Comparison of ENCODE assay signal across 22 cellular contexts in the genomic region with DNA sequence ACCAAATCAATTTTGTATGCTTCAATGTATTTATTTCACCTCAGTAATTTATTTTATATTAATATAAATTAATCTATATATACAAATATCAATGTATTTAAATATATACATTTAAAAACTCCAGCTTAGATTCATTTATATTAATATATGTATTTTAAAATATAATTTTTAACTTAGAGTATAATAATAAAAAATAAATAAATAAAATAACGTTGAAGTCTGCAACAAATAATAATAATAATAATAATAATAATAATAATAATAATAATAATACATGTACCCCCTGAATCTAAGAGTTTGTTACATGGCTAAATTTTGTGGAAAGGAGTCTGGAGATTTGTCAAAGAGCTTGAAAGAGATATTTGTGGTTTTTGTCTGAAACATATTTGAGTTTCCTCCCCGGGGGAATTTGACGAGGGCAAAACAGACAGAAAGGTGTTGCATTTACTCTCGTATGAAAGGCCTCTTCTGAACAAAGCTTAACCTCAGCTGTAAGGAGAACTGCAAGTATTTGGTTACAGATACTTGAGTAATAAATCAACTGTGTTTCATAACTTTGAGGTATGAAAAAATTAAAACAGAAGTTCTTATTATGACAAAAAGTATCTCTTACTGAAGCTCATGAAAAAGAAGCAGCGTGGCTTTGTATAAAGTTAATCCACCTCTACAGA.
DNase-seq lines count a peak whose midpoint lies in the region; ATAC-seq, FAIRE-seq and TF ChIP-seq lines count a peak whose summit lies in the region.
"Had no signal": no experiment of that assay in that cellular context is flagged by ENCODE, and none has a peak within 500 bp of the region (broad histone marks: within the 10 kb centered on the region; RNA-seq: fewer than 3 reads in every experiment).

No MANE protein-coding gene starts in this region.

- no peaks in the 10 kb centered on the region for H3K79me2 ChIP-seq in neural progenitor cell (ENCODE audit: low read depth)

- FAIRE-seq in colon (lab: Jason Lieb, UNC), result peak; percentile 79

- H3K36me3 ChIP-seq in neural progenitor cell, result no peaks in the 10 kb centered on the region
- H3K36me3 ChIP-seq: Peyer's patch, SJSA1 had no signal

- no peaks in the 10 kb centered on the region for H4K20me1 ChIP-seq in neural progenitor cell (ENCODE audit: low read depth)

- TF ChIP-seq CTCF in neural progenitor cell (IDR thresholded peaks at IDR 0.05), result no peak

- H3K4me3 ChIP-seq in neural progenitor cell, result no peak overlapping the region
- H3K4me3 ChIP-seq: Peyer's patch, SJSA1 had no signal

- no peaks in the 10 kb centered on the region for H3K9me3 ChIP-seq in neural progenitor cell (ENCODE audit: low read depth)
- H3K9me3 ChIP-seq: Peyer's patch, SJSA1 had no signal

- H3K27me3 ChIP-seq in neural progenitor cell, result no peaks in the 10 kb centered on the region
- H3K27me3 ChIP-seq: Peyer's patch, SJSA1 had no signal

- peak overlapping the region; percentile 21 for H2AFZ ChIP-seq in neural progenitor cell (replicated peaks)

- no peaks in the 10 kb centered on the region for H3K4me1 ChIP-seq in neural progenitor cell
- H3K4me1 ChIP-seq: Peyer's patch, SJSA1 had no signal

- H3K9me3 Mint-ChIP-seq in neural progenitor cell, result no peaks in the 10 kb centered on the region
- peaks cover 3% of the 10 kb centered on the region for H3K9me3 Mint-ChIP-seq in natural killer cell treated with Interleukin-12 subunit alpha and Interleukin-12 subunit beta and Interleukin-15 and Interleukin-18, amount 100 ng/mL, for 72 hours
- H3K9me3 Mint-ChIP-seq: CD4-positive, alpha-beta T cell had no signal

- H3K27me3 Mint-ChIP-seq in neural progenitor cell (ENCODE audit: insufficient read depth, low read depth), result no peaks in the 10 kb centered on the region
- no peaks in the 10 kb centered on the region for H3K27me3 Mint-ChIP-seq in natural killer cell treated with Interleukin-12 subunit alpha and Interleukin-12 subunit beta and Interleukin-15 and Interleukin-18, amount 100 ng/mL, for 72 hours
- H3K27me3 Mint-ChIP-seq: activated CD4-positive, alpha-beta T cell treated with anti-CD3 and anti-CD28 coated beads for 36 hours; CD4-positive, alpha-beta T cell; T-helper 17 cell had no signal

- DNase-seq in DMS79 (lab: John Stamatoyannopoulos, UW) (peak; percentile 2), DMS79 treated with DMSO at 0.1 percent for 48 hours (lab: John Stamatoyannopoulos, UW) (no peak), NOMO-1 treated with dmso at 0.1 percent for 144 hours (lab: John Stamatoyannopoulos, UW; ENCODE audit: unreplicated experiment) (peak; percentile 2), neural progenitor cell (ENCODE audit: low spot score) (no peak), retina (no peak)
- DNase-seq in natural killer cell treated with Interleukin-12 subunit alpha and Interleukin-12 subunit beta and Interleukin-15 and Interleukin-18, amount 100 ng/mL, for 72 hours (ENCODE audit: low spot score), result no peak
- DNase-seq: activated CD4-positive, alpha-beta T cell treated with anti-CD3 and anti-CD28 coated beads for 36 hours; amniotic stem cell; CD4-positive, alpha-beta T cell; DMS 273 treated with DMSO at 0.1 percent for 48 hours; head of caudate nucleus; left cardiac atrium; mesenchymal stem cell; NCI-H1105; NCI-H2029 treated with DMSO at 0.1 percent for 48 hours; Peyer's patch; substantia nigra; T-helper 17 cell had no signal

- no peaks in the 10 kb centered on the region for H3K36me3 Mint-ChIP-seq in neural progenitor cell
- H3K36me3 Mint-ChIP-seq in natural killer cell treated with Interleukin-12 subunit alpha and Interleukin-12 subunit beta and Interleukin-15 and Interleukin-18, amount 100 ng/mL, for 72 hours, result no peaks in the 10 kb centered on the region

- H3K9ac ChIP-seq in neural progenitor cell, result no peak overlapping the region

- no peak for ATAC-seq in natural killer cell treated with Interleukin-12 subunit alpha and Interleukin-12 subunit beta and Interleukin-15 and Interleukin-18, amount 100 ng/mL, for 72 hours
- no peak for ATAC-seq in GM21737 (IDR thresholded peaks at IDR 0.05; ENCODE audit: unreplicated experiment)
- ATAC-seq: activated CD4-positive, alpha-beta T cell treated with anti-CD3 and anti-CD28 coated beads for 36 hours; left cardiac atrium; T-helper 17 cell had no signal

- no peaks in the 10 kb centered on the region for H3K4me1 Mint-ChIP-seq in neural progenitor cell
- H3K4me1 Mint-ChIP-seq in natural killer cell treated with Interleukin-12 subunit alpha and Interleukin-12 subunit beta and Interleukin-15 and Interleukin-18, amount 100 ng/mL, for 72 hours (ENCODE audit: low read depth in 2 of 2), result no peaks in the 10 kb centered on the region
- H3K4me1 Mint-ChIP-seq: activated CD4-positive, alpha-beta T cell treated with anti-CD3 and anti-CD28 coated beads for 36 hours; T-helper 17 cell had no signal

- no peaks in the 10 kb centered on the region for H3F3A ChIP-seq in neural progenitor cell (ENCODE audit: low read depth)

- no peak overlapping the region for H3K27ac ChIP-seq in neural progenitor cell
- H3K27ac ChIP-seq: 22Rv1, Peyer's patch, SJSA1 had no signal

- no peak overlapping the region for H3K4me2 ChIP-seq in neural progenitor cell

- H3K4me3 Mint-ChIP-seq in neural progenitor cell, result no peak overlapping the region
- H3K4me3 Mint-ChIP-seq in natural killer cell treated with Interleukin-12 subunit alpha and Interleukin-12 subunit beta and Interleukin-15 and Interleukin-18, amount 100 ng/mL, for 72 hours, result no peak overlapping the region
- H3K4me3 Mint-ChIP-seq: activated CD4-positive, alpha-beta T cell treated with anti-CD3 and anti-CD28 coated beads for 36 hours; CD4-positive, alpha-beta T cell; T-helper 17 cell had no signal

- no peak overlapping the region for H3K27ac Mint-ChIP-seq in neural progenitor cell
- H3K27ac Mint-ChIP-seq in natural killer cell treated with Interleukin-12 subunit alpha and Interleukin-12 subunit beta and Interleukin-15 and Interleukin-18, amount 100 ng/mL, for 72 hours, result no peak overlapping the region
- H3K27ac Mint-ChIP-seq: activated CD4-positive, alpha-beta T cell treated with anti-CD3 and anti-CD28 coated beads for 36 hours; CD4-positive, alpha-beta T cell; T-helper 17 cell had no signal

Comparison
In these comparisons a context has a peak if more than half of its experiments do, and no peak if none do; other contexts are left out.
1. DNase-seq: peak in DMS79 (single experiment) and NOMO-1 treated with dmso at 0.1 percent for 144 hours (single experiment); none in DMS79 treated with DMSO at 0.1 percent for 48 hours (single experiment), neural progenitor cell (single experiment), retina (single experiment) and natural killer cell treated with Interleukin-12 subunit alpha and Interleukin-12 subunit beta and Interleukin-15 and Interleukin-18, amount 100 ng/mL, for 72 hours (single experiment).